ENCODE assay signal across 8 cellular contexts in genomic region chr4:153143527-153144348, GRCh38.
DNase-seq lines count a peak whose midpoint lies in the region; ATAC-seq and TF ChIP-seq lines count a peak whose summit lies in the region.

No MANE protein-coding gene starts in this region.

- H3K4me2 ChIP-seq in smooth muscle cell = peak overlapping the region; percentile 56

- no peak overlapping the region for H3K9ac ChIP-seq in smooth muscle cell (ENCODE audit: low read depth)

- H3K79me2 ChIP-seq in smooth muscle cell (ENCODE audit: low read depth) = no peaks in the 10 kb centered on the region

- H4K20me1 ChIP-seq in smooth muscle cell (ENCODE audit: low read depth) = no peaks in the 10 kb centered on the region

- H3K4me1 ChIP-seq in smooth muscle cell (ENCODE audit: low read depth) = no peaks in the 10 kb centered on the region

- H2AFZ ChIP-seq in smooth muscle cell (ENCODE audit: low read depth) = no peak overlapping the region

- no peaks in the 10 kb centered on the region for H3K36me3 ChIP-seq in smooth muscle cell (ENCODE audit: low read depth)

- H3K9me3 ChIP-seq in smooth muscle cell (replicated peaks; ENCODE audit: low read depth) = no peaks in the 10 kb centered on the region

- ATAC-seq in GM19395 (IDR thresholded peaks at IDR 0.05; ENCODE audit: unreplicated experiment) (no peak), HG03571 (IDR thresholded peaks at IDR 0.05; ENCODE audit: unreplicated experiment) (no peak)

- H3F3A ChIP-seq in smooth muscle cell (ENCODE audit: low read depth) = no peaks in the 10 kb centered on the region

- DNase-seq in NCI-H2196 (lab: John Stamatoyannopoulos, UW; ENCODE audit: unreplicated experiment) = peak; percentile 22
- no peak for DNase-seq in NCI-H2196 treated with DMSO at 0.1 percent for 48 hours (lab: John Stamatoyannopoulos, UW; ENCODE audit: unreplicated experiment)
- peak; percentile 36 for DNase-seq in NCI-H226
- DNase-seq in smooth muscle cell (lab: John Stamatoyannopoulos, UW; ENCODE audit: unreplicated experiment) = no peak
- DNase-seq in stimulated activated CD8-positive, alpha-beta memory T cell treated with anti-CD3 and anti-CD28 coated beads, Interleukin-4, amount 100 ng/mL, for 48 hours = no peak

- no peak for TF ChIP-seq CTCF in smooth muscle cell (IDR thresholded peaks at IDR 0.05; ENCODE audit: borderline replicate concordance, insufficient read depth, poor library complexity, severe bottlenecking)

- H3K4me3 ChIP-seq in smooth muscle cell = no peak overlapping the region

- H3K27ac ChIP-seq in cingulate gyrus (ENCODE audit: low read depth, low read length) = peak overlapping the region; percentile 20
- H3K27ac ChIP-seq in smooth muscle cell (ENCODE audit: low read depth) = no peak overlapping the region

- H3K27me3 ChIP-seq in smooth muscle cell (ENCODE audit: low read depth) = no peaks in the 10 kb centered on the region

- 29% methylated on average over 7 of the region's 7 CpGs for WGBS in smooth muscle cell (ENCODE audit: low lambda C conversion rate)

Comparison
In these comparisons a context has a peak if more than half of its experiments do, and no peak if none do; other contexts are left out.
1. DNase-seq: peak in NCI-H2196 (single experiment) and NCI-H226 (single experiment); none in NCI-H2196 treated with DMSO at 0.1 percent for 48 hours (single experiment), smooth muscle cell (single experiment) and stimulated activated CD8-positive, alpha-beta memory T cell treated with anti-CD3 and anti-CD28 coated beads, Interleukin-4, amount 100 ng/mL, for 48 hours (single experiment).